In the genomic region with DNA sequence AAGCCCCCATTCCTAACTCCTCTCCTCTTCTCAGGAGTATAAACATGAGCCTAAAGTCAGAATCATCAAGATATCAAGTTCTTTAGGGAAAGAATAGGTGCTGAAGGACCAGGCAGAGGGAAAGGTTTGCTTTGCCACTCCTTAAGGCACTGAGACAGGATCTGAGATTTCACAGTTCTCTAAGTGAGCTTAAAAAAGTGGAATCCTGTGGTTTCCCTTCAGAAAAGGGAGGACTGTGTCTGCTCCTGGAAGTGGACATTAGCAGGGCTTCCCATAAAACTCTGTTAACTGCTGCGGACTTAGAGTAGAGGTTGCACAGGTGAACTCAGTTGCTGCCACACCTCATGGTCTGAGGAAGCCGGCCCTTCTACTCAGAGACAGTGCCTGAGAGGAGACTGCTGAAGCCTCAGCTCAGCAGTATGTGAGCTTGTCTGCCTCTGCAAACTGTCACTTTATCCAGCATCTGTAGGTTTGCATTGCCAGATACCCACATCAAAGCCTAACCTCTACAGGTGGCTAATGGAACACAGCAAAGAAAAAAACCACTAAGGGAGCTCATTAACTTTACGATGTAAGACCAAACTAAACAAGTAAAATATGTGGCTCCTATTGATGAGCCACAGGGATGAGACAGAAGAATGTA, we compare ENCODE assay signal across 12 cellular contexts. TPM values are rescaled to one million over a fixed set of nuclear protein-coding genes. Genes with fewer than 3 reads are reported as not detected.
A peak's percentile ranks its signal among the peaks of the same experiment; 100 is the strongest.
DNase-seq lines count a peak whose midpoint lies in the region; ATAC-seq and TF ChIP-seq lines count a peak whose summit lies in the region.
"Had no signal": no experiment of that assay in that cellular context is flagged by ENCODE, and none has a peak within 500 bp of the region (broad histone marks: within the 10 kb centered on the region; RNA-seq: fewer than 3 reads in every experiment).

No MANE protein-coding gene starts in this region.

- CTCF ChIA-PET in WTC11 (lab: Charles Lee): no interaction called here

- no peak overlapping the region for H2BK120ac ChIP-seq in mesenchymal stem cell (ENCODE audit: low read depth, low read length)

- H3K27me3 ChIP-seq in mesenchymal stem cell (ENCODE audit: control insufficient read depth in 1 of 2, insufficient read depth in 1 of 2, low read length in 2 of 2) (no peaks in the 10 kb centered on the region), right cardiac atrium (ENCODE audit: control insufficient read depth, insufficient read depth) (no peaks in the 10 kb centered on the region)

- H3K4me1 Mint-ChIP-seq in WTC11: peaks cover 18% of the 10 kb centered on the region

- no peak overlapping the region for H2BK15ac ChIP-seq in mesenchymal stem cell (ENCODE audit: low read depth, poor library complexity, severe bottlenecking)

- H3K36me3 Mint-ChIP-seq in WTC11: 0 out of 2 replicates have a peak, but pooled peaks cover 7% of the 10 kb centered on the region

- H3K27ac Mint-ChIP-seq in WTC11: no peak overlapping the region

- DNase-seq in NCI-H510A treated with DMSO at 0.1 percent for 48 hours (lab: John Stamatoyannopoulos, UW) (peak; percentile 34), NCI-H510A (lab: John Stamatoyannopoulos, UW) (no peak), HT-29 (ENCODE audit: low spot score) (peak; percentile 63), WTC11 (ENCODE audit: low spot score) (no peak), mesenchymal stem cell (peak; percentile 30), mucosa of gallbladder (ENCODE audit: low spot score) (no peak), right cardiac atrium (no peak)
- DNase-seq: kidney; NCI-H446 treated with DMSO at 0.1 percent for 48 hours; occipital lobe; stimulated activated CD4-positive, alpha-beta T cell treated with anti-CD3 and anti-CD28 coated beads, Interleukin-2, amount 100 ng/mL, for 48 hours had no signal

- H2AFZ ChIP-seq in mesenchymal stem cell (ENCODE audit: low read depth, low read length): no peak overlapping the region

- no peak overlapping the region for H3K4ac ChIP-seq in mesenchymal stem cell (ENCODE audit: low read depth in 1 of 2, low read length in 2 of 2)

- intact Hi-C loops in right cardiac atrium (cut with DNase I): no loop called here

- H2BK5ac ChIP-seq in mesenchymal stem cell (ENCODE audit: low read depth, low read length, poor library complexity, severe bottlenecking): no peak overlapping the region

- WGBS in mesenchymal stem cell: 76% methylated on average over 2 of the region's 3 CpGs
- WGBS in right cardiac atrium: 94% methylated on average over 3 of the region's 3 CpGs

- no peak overlapping the region for H3K18ac ChIP-seq in mesenchymal stem cell (ENCODE audit: low read depth in 1 of 2, low read length in 2 of 2)

- H3K4me1 ChIP-seq in mesenchymal stem cell (ENCODE audit: control insufficient read depth, insufficient read depth, low read depth, low read length) (peaks cover 5% of the 10 kb centered on the region), right cardiac atrium (ENCODE audit: control insufficient read depth, insufficient read depth, low read length) (no peaks in the 10 kb centered on the region)

- H3K27ac ChIP-seq in mesenchymal stem cell (ENCODE audit: low read length, poor library complexity, severe bottlenecking): peak overlapping the region; percentile 8
- H3K27ac ChIP-seq in right cardiac atrium (ENCODE audit: low read length): no peak overlapping the region

- H3K9me3 Mint-ChIP-seq in WTC11: peaks cover 5% of the 10 kb centered on the region; the same call in 1 of the 2 replicates

- H3K79me1 ChIP-seq in mesenchymal stem cell (replicated peaks; ENCODE audit: low read length, poor library complexity, severe bottlenecking): peaks cover 26% of the 10 kb centered on the region

- POLR2A ChIA-PET in WTC11 (lab: Charles Lee): no interaction called here

- no peak overlapping the region for H3K23ac ChIP-seq in mesenchymal stem cell (ENCODE audit: low read length in 2 of 2)

- peaks cover 3% of the 10 kb centered on the region; the same call in 1 of the 2 replicates for H3K27me3 Mint-ChIP-seq in WTC11 (ENCODE audit: low read depth)

- no peak overlapping the region for H3K9ac ChIP-seq in mesenchymal stem cell (ENCODE audit: low read length)

- no peak overlapping the region for H2BK12ac ChIP-seq in mesenchymal stem cell (ENCODE audit: low read length in 2 of 2)

- H3K4me3 ChIP-seq in mesenchymal stem cell (ENCODE audit: insufficient read depth in 1 of 2, low read depth in 1 of 2, low read length in 2 of 2) (no peak overlapping the region), right cardiac atrium (ENCODE audit: low read length) (no peak overlapping the region)

- TF ChIP-seq CTCF in WTC11 (IDR thresholded peaks at IDR 0.05): no peak

- ATAC-seq in WTC11: peak; percentile 80
- no peak for ATAC-seq in GM18909 (IDR thresholded peaks at IDR 0.05; ENCODE audit: poor library complexity, unreplicated experiment)
- ATAC-seq in right cardiac atrium: no peak

- H4K8ac ChIP-seq in mesenchymal stem cell (ENCODE audit: low read length): peak overlapping the region; percentile 12

- peaks cover 0 to 3% of the 10 kb centered on the region in 2 experiments for H3K36me3 ChIP-seq in mesenchymal stem cell (ENCODE audit: control insufficient read depth in 1 of 2, insufficient read depth in 2 of 2, low read depth in 1 of 2, low read length in 2 of 2)

- H4K91ac ChIP-seq in mesenchymal stem cell (ENCODE audit: low read length): no peak overlapping the region

- H2AK5ac ChIP-seq in mesenchymal stem cell (ENCODE audit: low read length, severe bottlenecking): no peak overlapping the region

- no peak overlapping the region for H3K4me2 ChIP-seq in mesenchymal stem cell (ENCODE audit: low read length, poor library complexity, severe bottlenecking)

- peaks cover 4% of the 10 kb centered on the region for H3K9me3 ChIP-seq in mesenchymal stem cell (ENCODE audit: control insufficient read depth, low read length)
- H3K9me3 ChIP-seq in right cardiac atrium (ENCODE audit: control insufficient read depth, low read length): no peaks in the 10 kb centered on the region

- H3K14ac ChIP-seq in mesenchymal stem cell (ENCODE audit: low read length in 2 of 2): no peak overlapping the region

- H3K4me3 Mint-ChIP-seq in WTC11: no peak overlapping the region

TF ChIP-seq in WTC11, 78 proteins besides CTCF, POLR2A, EP300 and RAD21 (continues in another document):
- no peak for TF ChIP-seq NR2C2 (CRISPR knock-in tag; IDR thresholded peaks at IDR 0.05)
- TF ChIP-seq, protein P1, sequence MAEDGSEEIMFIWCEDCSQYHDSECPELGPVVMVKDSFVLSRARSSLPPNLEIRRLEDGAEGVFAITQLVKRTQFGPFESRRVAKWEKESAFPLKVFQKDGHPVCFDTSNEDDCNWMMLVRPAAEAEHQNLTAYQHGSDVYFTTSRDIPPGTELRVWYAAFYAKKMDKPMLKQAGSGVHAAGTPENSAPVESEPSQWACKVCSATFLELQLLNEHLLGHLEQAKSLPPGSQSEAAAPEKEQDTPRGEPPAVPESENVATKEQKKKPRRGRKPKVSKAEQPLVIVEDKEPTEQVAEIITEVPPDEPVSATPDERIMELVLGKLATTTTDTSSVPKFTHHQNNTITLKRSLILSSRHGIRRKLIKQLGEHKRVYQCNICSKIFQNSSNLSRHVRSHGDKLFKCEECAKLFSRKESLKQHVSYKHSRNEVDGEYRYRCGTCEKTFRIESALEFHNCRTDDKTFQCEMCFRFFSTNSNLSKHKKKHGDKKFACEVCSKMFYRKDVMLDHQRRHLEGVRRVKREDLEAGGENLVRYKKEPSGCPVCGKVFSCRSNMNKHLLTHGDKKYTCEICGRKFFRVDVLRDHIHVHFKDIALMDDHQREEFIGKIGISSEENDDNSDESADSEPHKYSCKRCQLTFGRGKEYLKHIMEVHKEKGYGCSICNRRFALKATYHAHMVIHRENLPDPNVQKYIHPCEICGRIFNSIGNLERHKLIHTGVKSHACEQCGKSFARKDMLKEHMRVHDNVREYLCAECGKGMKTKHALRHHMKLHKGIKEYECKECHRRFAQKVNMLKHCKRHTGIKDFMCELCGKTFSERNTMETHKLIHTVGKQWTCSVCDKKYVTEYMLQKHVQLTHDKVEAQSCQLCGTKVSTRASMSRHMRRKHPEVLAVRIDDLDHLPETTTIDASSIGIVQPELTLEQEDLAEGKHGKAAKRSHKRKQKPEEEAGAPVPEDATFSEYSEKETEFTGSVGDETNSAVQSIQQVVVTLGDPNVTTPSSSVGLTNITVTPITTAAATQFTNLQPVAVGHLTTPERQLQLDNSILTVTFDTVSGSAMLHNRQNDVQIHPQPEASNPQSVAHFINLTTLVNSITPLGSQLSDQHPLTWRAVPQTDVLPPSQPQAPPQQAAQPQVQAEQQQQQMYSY (CRISPR knock-in tag; IDR thresholded peaks at IDR 0.05): no peak
- TF ChIP-seq ZNF416 (CRISPR knock-in tag; IDR thresholded peaks at IDR 0.05): no peak
- TF ChIP-seq, protein P2, sequence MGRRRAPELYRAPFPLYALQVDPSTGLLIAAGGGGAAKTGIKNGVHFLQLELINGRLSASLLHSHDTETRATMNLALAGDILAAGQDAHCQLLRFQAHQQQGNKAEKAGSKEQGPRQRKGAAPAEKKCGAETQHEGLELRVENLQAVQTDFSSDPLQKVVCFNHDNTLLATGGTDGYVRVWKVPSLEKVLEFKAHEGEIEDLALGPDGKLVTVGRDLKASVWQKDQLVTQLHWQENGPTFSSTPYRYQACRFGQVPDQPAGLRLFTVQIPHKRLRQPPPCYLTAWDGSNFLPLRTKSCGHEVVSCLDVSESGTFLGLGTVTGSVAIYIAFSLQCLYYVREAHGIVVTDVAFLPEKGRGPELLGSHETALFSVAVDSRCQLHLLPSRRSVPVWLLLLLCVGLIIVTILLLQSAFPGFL (CRISPR knock-in tag; IDR thresholded peaks at IDR 0.05; ENCODE audit: borderline replicate concordance): no peak
- TF ChIP-seq, protein P3, sequence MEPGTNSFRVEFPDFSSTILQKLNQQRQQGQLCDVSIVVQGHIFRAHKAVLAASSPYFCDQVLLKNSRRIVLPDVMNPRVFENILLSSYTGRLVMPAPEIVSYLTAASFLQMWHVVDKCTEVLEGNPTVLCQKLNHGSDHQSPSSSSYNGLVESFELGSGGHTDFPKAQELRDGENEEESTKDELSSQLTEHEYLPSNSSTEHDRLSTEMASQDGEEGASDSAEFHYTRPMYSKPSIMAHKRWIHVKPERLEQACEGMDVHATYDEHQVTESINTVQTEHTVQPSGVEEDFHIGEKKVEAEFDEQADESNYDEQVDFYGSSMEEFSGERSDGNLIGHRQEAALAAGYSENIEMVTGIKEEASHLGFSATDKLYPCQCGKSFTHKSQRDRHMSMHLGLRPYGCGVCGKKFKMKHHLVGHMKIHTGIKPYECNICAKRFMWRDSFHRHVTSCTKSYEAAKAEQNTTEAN (CRISPR knock-in tag; IDR thresholded peaks at IDR 0.05): no peak
- TF ChIP-seq RORB (CRISPR knock-in tag; IDR thresholded peaks at IDR 0.05): no peak
- no peak for TF ChIP-seq SMAD4 (CRISPR knock-in tag; IDR thresholded peaks at IDR 0.05)
- no peak for TF ChIP-seq GRHL2 (CRISPR knock-in tag; IDR thresholded peaks at IDR 0.05; ENCODE audit: insufficient replicate concordance, severe bottlenecking)
- TF ChIP-seq JUN (CRISPR knock-in tag; IDR thresholded peaks at IDR 0.05): no peak

RNA-seq across cellular contexts. Expression of a gene that starts 42.9 kb away (rescaled TPM):
- 8.9 and 11.6 TPM in 2 replicates for total RNA-seq in HT-29 (2014; rRNA removed; shearing (Covaris generic))
- total RNA-seq in WTC11 (2021) (17.4 to 18.9 TPM (median 17.8 TPM) in 3 replicates), mucosa of gallbladder (17.0 TPM), right cardiac atrium (10 to 100 TPM in 3 of 4 donors, 1 to 10 TPM in 1; 10.0 to 11.7 (median 11.4) TPM)
- polyA plus RNA-seq in mesenchymal stem cell (2013, experiment 1 of 2): 16.4 TPM
- polyA plus RNA-seq in mesenchymal stem cell (2013, experiment 2 of 2): 16.7 TPM
- 3.2 TPM for polyA plus RNA-seq in right cardiac atrium

Comparison
In these comparisons a context has a peak if more than half of its experiments do, and no peak if none do; other contexts are left out.
1. DNase-seq: peak in NCI-H510A treated with DMSO at 0.1 percent for 48 hours (single experiment), HT-29 (single experiment) and mesenchymal stem cell (single experiment); none in NCI-H510A (single experiment), WTC11 (single experiment), mucosa of gallbladder (single experiment) and right cardiac atrium (0 of 3).